In genomic region chr10:133373104-133373624, GRCh38 we compare ENCODE assay signal across 1 cellular context.
A peak's percentile ranks its signal among the peaks of the same experiment; 100 is the strongest.
TF ChIP-seq lines count a peak whose summit lies in the region.

ECHS1 (minus strand) TSS chr10:133373354; CDS start chr10:133373333, 21 bp downstream.

TF ChIP-seq in K562, 482 proteins besides CTCF, POLR2A, EP300 and RAD21 (continued from another document and continues in another):
- TF ChIP-seq ZNF449 (CRISPR knock-in tag; IDR thresholded peaks at IDR 0.05) (no peak), EWSR1 (IDR thresholded peaks at IDR 0.05; ENCODE audit: borderline replicate concordance, low read depth, partially characterized antibody) (no peak), CBFA2T3 (IDR thresholded peaks at IDR 0.05) (no peak), U2AF2 (optimal IDR thresholded peaks at IDR 0.05; ENCODE audit: low read depth, low read length) (no peak), MBD1 (CRISPR knock-in tag; IDR thresholded peaks at IDR 0.05) (no peak), FOXJ2 (tag; IDR thresholded peaks at IDR 0.05) (no peak), SREBF1 (IDR thresholded peaks at IDR 0.05; ENCODE audit: borderline replicate concordance, low read depth, low read length) (no peak), ATF3 (IDR thresholded peaks at IDR 0.05) (no peak), ATF3 (CRISPR knock-in tag; conservative IDR thresholded peaks at IDR 0.05) (no peak), EP400 (IDR thresholded peaks at IDR 0.05) (no peak), RBM22 (IDR thresholded peaks at IDR 0.05; ENCODE audit: low read depth, low read length, poor library complexity, severe bottlenecking) (no peak), ZFP1 (CRISPR knock-in tag; IDR thresholded peaks at IDR 0.05) (no peak), XRCC4 (IDR thresholded peaks at IDR 0.05; ENCODE audit: extremely low read depth, insufficient read depth, insufficient read length) (no peak), GABPB2 (CRISPR knock-in tag; conservative IDR thresholded peaks at IDR 0.05) (no peak), NR2C2 (CRISPR knock-in tag; IDR thresholded peaks at IDR 0.05) (no peak), NR2C2 (tag; IDR thresholded peaks at IDR 0.05) (peak; percentile 46; the same call in 1 of the 2 replicates), SRF (CRISPR knock-in tag; IDR thresholded peaks at IDR 0.05) (peak in 1 of 2 experiments; percentile 44; a peak in 1 of 4 replicates), ZNF696 (CRISPR knock-in tag; conservative IDR thresholded peaks at IDR 0.05) (no peak), MAFK (IDR thresholded peaks at IDR 0.05; ENCODE audit: low read length) (no peak), ZMIZ1 (IDR thresholded peaks at IDR 0.05; ENCODE audit: low read depth in 2 of 2, low read length in 2 of 2) (no peak), BRF2 (IDR thresholded peaks at IDR 0.05; ENCODE audit: borderline replicate concordance, insufficient read depth, insufficient read length) (no peak), RAD51 (IDR thresholded peaks at IDR 0.05; ENCODE audit: borderline replicate concordance, low read depth) (no peak), CHD2 (IDR thresholded peaks at IDR 0.05; ENCODE audit: low read depth, low read length) (peak; percentile 99), POLR3A (IDR thresholded peaks at IDR 0.05; ENCODE audit: borderline replicate concordance, extremely low read depth, insufficient read depth, insufficient read length) (no peak), ZNF79 (CRISPR knock-in tag; IDR thresholded peaks at IDR 0.05; ENCODE audit: low read depth) (no peak), DEAF1 (CRISPR knock-in tag; IDR thresholded peaks at IDR 0.05) (no peak), TAF7 (tag; IDR thresholded peaks at IDR 0.05) (no peak), PHB (CRISPR knock-in tag; IDR thresholded peaks at IDR 0.05) (no peak), MCM5 (IDR thresholded peaks at IDR 0.05; ENCODE audit: low read depth) (no peak), THRAP3 (IDR thresholded peaks at IDR 0.05; ENCODE audit: borderline replicate concordance) (no peak), SMARCE1 (IDR thresholded peaks at IDR 0.05) (no peak), SIN3B (IDR thresholded peaks at IDR 0.05; ENCODE audit: low read depth) (no peak), ZSCAN32 (CRISPR knock-in tag; IDR thresholded peaks at IDR 0.05) (no peak), NFE2L1 (tag; IDR thresholded peaks at IDR 0.05; ENCODE audit: borderline replicate concordance, low read depth) (no peak), ZNF830 (CRISPR knock-in tag; IDR thresholded peaks at IDR 0.05) (no peak), ZC3H8 (IDR thresholded peaks at IDR 0.05) (no peak), ZBTB7A (IDR thresholded peaks at IDR 0.05; ENCODE audit: borderline replicate concordance, control insufficient read depth, low read depth, low read length) (peak; percentile 90; the same call in 1 of the 2 replicates), OTX1 (CRISPR knock-in tag; IDR thresholded peaks at IDR 0.05) (no peak), TAF1 (IDR thresholded peaks at IDR 0.05; ENCODE audit: control insufficient read depth, extremely low read depth, insufficient read depth, low read length, severe bottlenecking) (peak; percentile 48), ZBTB1 (CRISPR knock-in tag; IDR thresholded peaks at IDR 0.05; ENCODE audit: borderline replicate concordance, low read depth) (no peak), CCNT2 (IDR thresholded peaks at IDR 0.05; ENCODE audit: borderline replicate concordance, extremely low read depth, insufficient read length, low read depth, low read length) (peak; percentile 47), ARHGAP35 (IDR thresholded peaks at IDR 0.05; ENCODE audit: partially characterized antibody) (peak; percentile 91), ZBTB17 (CRISPR knock-in tag; IDR thresholded peaks at IDR 0.05) (peak; percentile 83), E2F6 (IDR thresholded peaks at IDR 0.05; ENCODE audit: borderline replicate concordance in 1 of 2, extremely low read depth in 1 of 2, insufficient read depth in 1 of 2, insufficient read length in 1 of 2, low read depth in 1 of 2, low read length in 1 of 2, poor library complexity in 1 of 2, severe bottlenecking in 1 of 2) (peak in 1 of 2 experiments; percentile 54), ETS2 (tag; IDR thresholded peaks at IDR 0.05; ENCODE audit: borderline replicate concordance, poor library complexity, severe bottlenecking) (no peak), ZNF518B (CRISPR knock-in tag; IDR thresholded peaks at IDR 0.05) (no peak), NELFE (IDR thresholded peaks at IDR 0.05; ENCODE audit: insufficient read depth, insufficient read length) (no peak), ARID3A (IDR thresholded peaks at IDR 0.05; ENCODE audit: borderline replicate concordance, low read depth, low read length) (no peak), FOXK2 (conservative IDR thresholded peaks at IDR 0.05 in 1 of 2, IDR thresholded peaks at IDR 0.05 in 1 of 2; ENCODE audit: low read depth in 2 of 2) (no peak), HDAC1 (IDR thresholded peaks at IDR 0.05) (peak in 1 of 2 experiments; percentile 36; a peak in 1 of 4 replicates), RBFOX2 (IDR thresholded peaks at IDR 0.05; ENCODE audit: low read depth, low read length) (peak; percentile 88), JUND (IDR thresholded peaks at IDR 0.05; ENCODE audit: borderline replicate concordance, low read depth, low read length) (no peak), JUND (tag; IDR thresholded peaks at IDR 0.05; ENCODE audit: borderline replicate concordance, low read depth, low read length) (no peak), NRF1 (conservative IDR thresholded peaks at IDR 0.05 in 1 of 2, IDR thresholded peaks at IDR 0.05 in 1 of 2) (peak in 1 of 2 experiments; percentile 44; a peak in 1 of 4 replicates), TCF3 (CRISPR knock-in tag; IDR thresholded peaks at IDR 0.05) (no peak), ZKSCAN8 (CRISPR knock-in tag; IDR thresholded peaks at IDR 0.05) (no peak), ZNF551 (CRISPR knock-in tag; IDR thresholded peaks at IDR 0.05) (no peak)
